Comparison of ENCODE assay signal across 21 cellular contexts in genomic region chr1:218257371-218257770, GRCh38.
"Had no signal": no experiment of that assay in that cellular context is flagged by ENCODE, and none has a peak within 500 bp of the region (broad histone marks: within the 10 kb centered on the region; RNA-seq: fewer than 3 reads in every experiment).

No MANE protein-coding gene starts in this region.

- H3K79me2 ChIP-seq: hepatocyte had no signal

- H3K27ac ChIP-seq: colonic mucosa, esophagus muscularis mucosa, foreskin keratinocyte, gastroesophageal sphincter, heart left ventricle, hepatocyte, left lung, lower lobe of right lung had no signal

- H2AFZ ChIP-seq: hepatocyte had no signal

- DNase-seq: colonic mucosa; cortex of kidney; effector CD8-positive, alpha-beta T cell; effector memory CD8-positive, alpha-beta T cell; endodermal cell; foreskin keratinocyte; heart left ventricle; hypothalamus; left cardiac atrium; left lung; left ventricle myocardium superior; lower lobe of right lung; mesenchymal stem cell; mucosa of descending colon had no signal

- FAIRE-seq: endothelial cell of umbilical vein, frontal cortex, islet of Langerhans, keratinocyte had no signal

- H3K4me3 ChIP-seq: colonic mucosa, esophagus muscularis mucosa, gastroesophageal sphincter, heart left ventricle, hepatocyte, left lung, lower lobe of right lung, mucosa of descending colon had no signal

- H3K4me1 ChIP-seq: colonic mucosa, esophagus muscularis mucosa, foreskin keratinocyte, gastroesophageal sphincter, heart left ventricle, left lung, lower lobe of right lung had no signal

- H3K4me2 ChIP-seq: hepatocyte had no signal

- H3K36me3 ChIP-seq: colonic mucosa, esophagus muscularis mucosa, gastroesophageal sphincter, heart left ventricle, left lung, lower lobe of right lung had no signal

- H3K27me3 ChIP-seq: colonic mucosa, esophagus muscularis mucosa, gastroesophageal sphincter, heart left ventricle, hepatocyte, left lung had no signal

- H3K9me3 ChIP-seq: colonic mucosa, lower lobe of right lung, mucosa of descending colon had no signal

- ATAC-seq: effector memory CD8-positive, alpha-beta T cell; foreskin keratinocyte; gastroesophageal sphincter; heart left ventricle; left cardiac atrium; left lung; left ventricle myocardium superior; lower lobe of right lung; mucosa of descending colon had no signal
